1 cellular context compared by ENCODE assay signal in the genomic region with DNA sequence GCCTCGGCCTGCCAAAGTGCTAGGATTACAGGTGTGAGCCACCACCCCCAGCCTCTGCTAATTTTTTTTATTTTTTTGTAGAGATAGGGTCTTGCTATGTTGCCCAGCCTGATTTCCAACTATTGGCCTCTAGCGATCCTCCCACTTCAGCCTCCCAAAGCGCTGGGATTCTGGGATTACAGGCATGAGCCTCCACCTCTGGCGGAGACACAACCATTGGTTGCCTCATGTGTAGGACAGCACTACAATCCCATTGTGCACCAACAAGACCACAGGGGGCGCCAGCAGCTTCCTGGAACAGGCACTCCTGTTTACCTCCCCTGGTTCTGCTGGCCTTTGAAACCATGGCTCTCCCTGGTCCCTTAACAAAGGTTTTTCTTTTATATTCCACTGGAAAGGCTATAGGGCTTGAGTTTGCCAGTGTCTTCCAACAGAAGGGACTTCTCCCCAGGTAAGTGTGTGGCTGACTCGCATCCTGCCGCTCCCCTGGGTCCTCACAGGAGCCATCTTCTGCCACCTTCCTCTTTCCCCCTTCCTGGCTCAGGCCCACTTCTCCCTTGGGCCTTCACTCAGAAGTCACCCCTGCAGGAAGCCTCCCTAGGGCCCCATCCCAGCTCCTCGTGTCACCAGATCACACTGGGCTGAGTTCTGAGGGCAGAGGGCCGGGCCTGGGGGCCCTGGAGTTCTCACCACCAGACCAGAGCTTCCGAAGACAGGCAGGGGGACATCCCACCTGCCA.
TF ChIP-seq lines count a peak whose summit lies in the region.

No MANE protein-coding gene starts in this region.

TF ChIP-seq in GM12878, 131 proteins besides CTCF, POLR2A, EP300 and RAD21 (continued from another document and continues in another):
- TF ChIP-seq, protein P1, sequence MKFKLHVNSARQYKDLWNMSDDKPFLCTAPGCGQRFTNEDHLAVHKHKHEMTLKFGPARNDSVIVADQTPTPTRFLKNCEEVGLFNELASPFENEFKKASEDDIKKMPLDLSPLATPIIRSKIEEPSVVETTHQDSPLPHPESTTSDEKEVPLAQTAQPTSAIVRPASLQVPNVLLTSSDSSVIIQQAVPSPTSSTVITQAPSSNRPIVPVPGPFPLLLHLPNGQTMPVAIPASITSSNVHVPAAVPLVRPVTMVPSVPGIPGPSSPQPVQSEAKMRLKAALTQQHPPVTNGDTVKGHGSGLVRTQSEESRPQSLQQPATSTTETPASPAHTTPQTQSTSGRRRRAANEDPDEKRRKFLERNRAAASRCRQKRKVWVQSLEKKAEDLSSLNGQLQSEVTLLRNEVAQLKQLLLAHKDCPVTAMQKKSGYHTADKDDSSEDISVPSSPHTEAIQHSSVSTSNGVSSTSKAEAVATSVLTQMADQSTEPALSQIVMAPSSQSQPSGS (IDR thresholded peaks at IDR 0.05; ENCODE audit: low read length) = no peak
- TF ChIP-seq, protein P2, sequence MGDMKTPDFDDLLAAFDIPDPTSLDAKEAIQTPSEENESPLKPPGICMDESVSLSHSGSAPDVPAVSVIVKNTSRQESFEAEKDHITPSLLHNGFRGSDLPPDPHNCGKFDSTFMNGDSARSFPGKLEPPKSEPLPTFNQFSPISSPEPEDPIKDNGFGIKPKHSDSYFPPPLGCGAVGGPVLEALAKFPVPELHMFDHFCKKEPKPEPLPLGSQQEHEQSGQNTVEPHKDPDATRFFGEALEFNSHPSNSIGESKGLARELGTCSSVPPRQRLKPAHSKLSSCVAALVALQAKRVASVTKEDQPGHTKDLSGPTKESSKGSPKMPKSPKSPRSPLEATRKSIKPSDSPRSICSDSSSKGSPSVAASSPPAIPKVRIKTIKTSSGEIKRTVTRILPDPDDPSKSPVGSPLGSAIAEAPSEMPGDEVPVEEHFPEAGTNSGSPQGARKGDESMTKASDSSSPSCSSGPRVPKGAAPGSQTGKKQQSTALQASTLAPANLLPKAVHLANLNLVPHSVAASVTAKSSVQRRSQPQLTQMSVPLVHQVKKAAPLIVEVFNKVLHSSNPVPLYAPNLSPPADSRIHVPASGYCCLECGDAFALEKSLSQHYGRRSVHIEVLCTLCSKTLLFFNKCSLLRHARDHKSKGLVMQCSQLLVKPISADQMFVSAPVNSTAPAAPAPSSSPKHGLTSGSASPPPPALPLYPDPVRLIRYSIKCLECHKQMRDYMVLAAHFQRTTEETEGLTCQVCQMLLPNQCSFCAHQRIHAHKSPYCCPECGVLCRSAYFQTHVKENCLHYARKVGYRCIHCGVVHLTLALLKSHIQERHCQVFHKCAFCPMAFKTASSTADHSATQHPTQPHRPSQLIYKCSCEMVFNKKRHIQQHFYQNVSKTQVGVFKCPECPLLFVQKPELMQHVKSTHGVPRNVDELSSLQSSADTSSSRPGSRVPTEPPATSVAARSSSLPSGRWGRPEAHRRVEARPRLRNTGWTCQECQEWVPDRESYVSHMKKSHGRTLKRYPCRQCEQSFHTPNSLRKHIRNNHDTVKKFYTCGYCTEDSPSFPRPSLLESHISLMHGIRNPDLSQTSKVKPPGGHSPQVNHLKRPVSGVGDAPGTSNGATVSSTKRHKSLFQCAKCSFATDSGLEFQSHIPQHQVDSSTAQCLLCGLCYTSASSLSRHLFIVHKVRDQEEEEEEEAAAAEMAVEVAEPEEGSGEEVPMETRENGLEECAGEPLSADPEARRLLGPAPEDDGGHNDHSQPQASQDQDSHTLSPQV (IDR thresholded peaks at IDR 0.05) = 0 out of 2 replicates have a peak, but pooled peaks have one; percentile 6
- TF ChIP-seq, protein P3, sequence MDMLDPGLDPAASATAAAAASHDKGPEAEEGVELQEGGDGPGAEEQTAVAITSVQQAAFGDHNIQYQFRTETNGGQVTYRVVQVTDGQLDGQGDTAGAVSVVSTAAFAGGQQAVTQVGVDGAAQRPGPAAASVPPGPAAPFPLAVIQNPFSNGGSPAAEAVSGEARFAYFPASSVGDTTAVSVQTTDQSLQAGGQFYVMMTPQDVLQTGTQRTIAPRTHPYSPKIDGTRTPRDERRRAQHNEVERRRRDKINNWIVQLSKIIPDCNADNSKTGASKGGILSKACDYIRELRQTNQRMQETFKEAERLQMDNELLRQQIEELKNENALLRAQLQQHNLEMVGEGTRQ (IDR thresholded peaks at IDR 0.05; ENCODE audit: borderline replicate concordance, low read depth, low read length) = no peak
- TF ChIP-seq SREBF2 (IDR thresholded peaks at IDR 0.05; ENCODE audit: low read length) = no peak
- TF ChIP-seq HCFC1 (IDR thresholded peaks at IDR 0.05; ENCODE audit: low read length) = no peak
- TF ChIP-seq, protein P4, sequence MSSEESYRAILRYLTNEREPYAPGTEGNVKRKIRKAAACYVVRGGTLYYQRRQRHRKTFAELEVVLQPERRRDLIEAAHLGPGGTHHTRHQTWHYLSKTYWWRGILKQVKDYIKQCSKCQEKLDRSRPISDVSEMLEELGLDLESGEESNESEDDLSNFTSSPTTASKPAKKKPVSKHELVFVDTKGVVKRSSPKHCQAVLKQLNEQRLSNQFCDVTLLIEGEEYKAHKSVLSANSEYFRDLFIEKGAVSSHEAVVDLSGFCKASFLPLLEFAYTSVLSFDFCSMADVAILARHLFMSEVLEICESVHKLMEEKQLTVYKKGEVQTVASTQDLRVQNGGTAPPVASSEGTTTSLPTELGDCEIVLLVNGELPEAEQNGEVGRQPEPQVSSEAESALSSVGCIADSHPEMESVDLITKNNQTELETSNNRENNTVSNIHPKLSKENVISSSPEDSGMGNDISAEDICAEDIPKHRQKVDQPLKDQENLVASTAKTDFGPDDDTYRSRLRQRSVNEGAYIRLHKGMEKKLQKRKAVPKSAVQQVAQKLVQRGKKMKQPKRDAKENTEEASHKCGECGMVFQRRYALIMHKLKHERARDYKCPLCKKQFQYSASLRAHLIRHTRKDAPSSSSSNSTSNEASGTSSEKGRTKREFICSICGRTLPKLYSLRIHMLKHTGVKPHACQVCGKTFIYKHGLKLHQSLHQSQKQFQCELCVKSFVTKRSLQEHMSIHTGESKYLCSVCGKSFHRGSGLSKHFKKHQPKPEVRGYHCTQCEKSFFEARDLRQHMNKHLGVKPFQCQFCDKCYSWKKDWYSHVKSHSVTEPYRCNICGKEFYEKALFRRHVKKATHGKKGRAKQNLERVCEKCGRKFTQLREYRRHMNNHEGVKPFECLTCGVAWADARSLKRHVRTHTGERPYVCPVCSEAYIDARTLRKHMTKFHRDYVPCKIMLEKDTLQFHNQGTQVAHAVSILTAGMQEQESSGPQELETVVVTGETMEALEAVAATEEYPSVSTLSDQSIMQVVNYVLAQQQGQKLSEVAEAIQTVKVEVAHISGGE (CRISPR knock-in tag; IDR thresholded peaks at IDR 0.05) = no peak
- no peak for TF ChIP-seq WRNIP1 (IDR thresholded peaks at IDR 0.05; ENCODE audit: borderline replicate concordance, low read depth, low read length)
- TF ChIP-seq CHD1 (IDR thresholded peaks at IDR 0.05; ENCODE audit: low read depth, low read length) = no peak
- TF ChIP-seq MYB (IDR thresholded peaks at IDR 0.05; ENCODE audit: borderline replicate concordance, low read depth, low read length) = no peak
- TF ChIP-seq CBFB (IDR thresholded peaks at IDR 0.05; ENCODE audit: low read depth) = no peak
- no peak for TF ChIP-seq ZNF207 (IDR thresholded peaks at IDR 0.05; ENCODE audit: borderline replicate concordance)
- TF ChIP-seq, protein P5, sequence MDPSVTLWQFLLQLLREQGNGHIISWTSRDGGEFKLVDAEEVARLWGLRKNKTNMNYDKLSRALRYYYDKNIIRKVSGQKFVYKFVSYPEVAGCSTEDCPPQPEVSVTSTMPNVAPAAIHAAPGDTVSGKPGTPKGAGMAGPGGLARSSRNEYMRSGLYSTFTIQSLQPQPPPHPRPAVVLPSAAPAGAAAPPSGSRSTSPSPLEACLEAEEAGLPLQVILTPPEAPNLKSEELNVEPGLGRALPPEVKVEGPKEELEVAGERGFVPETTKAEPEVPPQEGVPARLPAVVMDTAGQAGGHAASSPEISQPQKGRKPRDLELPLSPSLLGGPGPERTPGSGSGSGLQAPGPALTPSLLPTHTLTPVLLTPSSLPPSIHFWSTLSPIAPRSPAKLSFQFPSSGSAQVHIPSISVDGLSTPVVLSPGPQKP (IDR thresholded peaks at IDR 0.05; ENCODE audit: low read depth, low read length) = no peak
- TF ChIP-seq, protein P6, sequence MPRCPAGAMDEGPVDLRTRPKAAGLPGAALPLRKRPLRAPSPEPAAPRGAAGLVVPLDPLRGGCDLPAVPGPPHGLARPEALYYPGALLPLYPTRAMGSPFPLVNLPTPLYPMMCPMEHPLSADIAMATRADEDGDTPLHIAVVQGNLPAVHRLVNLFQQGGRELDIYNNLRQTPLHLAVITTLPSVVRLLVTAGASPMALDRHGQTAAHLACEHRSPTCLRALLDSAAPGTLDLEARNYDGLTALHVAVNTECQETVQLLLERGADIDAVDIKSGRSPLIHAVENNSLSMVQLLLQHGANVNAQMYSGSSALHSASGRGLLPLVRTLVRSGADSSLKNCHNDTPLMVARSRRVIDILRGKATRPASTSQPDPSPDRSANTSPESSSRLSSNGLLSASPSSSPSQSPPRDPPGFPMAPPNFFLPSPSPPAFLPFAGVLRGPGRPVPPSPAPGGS (IDR thresholded peaks at IDR 0.05; ENCODE audit: borderline replicate concordance, insufficient read depth, low read depth, low read length, poor library complexity, severe bottlenecking) = no peak
- TF ChIP-seq EZH2 (IDR thresholded peaks at IDR 0.05; ENCODE audit: borderline replicate concordance, control insufficient read depth, low read depth, low read length) = no peak
- no peak for TF ChIP-seq SUPT20H (IDR thresholded peaks at IDR 0.05; ENCODE audit: borderline replicate concordance, control insufficient read depth, low read depth, low read length)
- no peak for TF ChIP-seq NR2F1 (conservative IDR thresholded peaks at IDR 0.05)
- TF ChIP-seq IRF4 (IDR thresholded peaks at IDR 0.05; ENCODE audit: low read depth, low read length) = 0 out of 2 replicates have a peak, but pooled peaks have one; percentile 28
- TF ChIP-seq CHD4 (IDR thresholded peaks at IDR 0.05) = no peak
- TF ChIP-seq, protein P7, sequence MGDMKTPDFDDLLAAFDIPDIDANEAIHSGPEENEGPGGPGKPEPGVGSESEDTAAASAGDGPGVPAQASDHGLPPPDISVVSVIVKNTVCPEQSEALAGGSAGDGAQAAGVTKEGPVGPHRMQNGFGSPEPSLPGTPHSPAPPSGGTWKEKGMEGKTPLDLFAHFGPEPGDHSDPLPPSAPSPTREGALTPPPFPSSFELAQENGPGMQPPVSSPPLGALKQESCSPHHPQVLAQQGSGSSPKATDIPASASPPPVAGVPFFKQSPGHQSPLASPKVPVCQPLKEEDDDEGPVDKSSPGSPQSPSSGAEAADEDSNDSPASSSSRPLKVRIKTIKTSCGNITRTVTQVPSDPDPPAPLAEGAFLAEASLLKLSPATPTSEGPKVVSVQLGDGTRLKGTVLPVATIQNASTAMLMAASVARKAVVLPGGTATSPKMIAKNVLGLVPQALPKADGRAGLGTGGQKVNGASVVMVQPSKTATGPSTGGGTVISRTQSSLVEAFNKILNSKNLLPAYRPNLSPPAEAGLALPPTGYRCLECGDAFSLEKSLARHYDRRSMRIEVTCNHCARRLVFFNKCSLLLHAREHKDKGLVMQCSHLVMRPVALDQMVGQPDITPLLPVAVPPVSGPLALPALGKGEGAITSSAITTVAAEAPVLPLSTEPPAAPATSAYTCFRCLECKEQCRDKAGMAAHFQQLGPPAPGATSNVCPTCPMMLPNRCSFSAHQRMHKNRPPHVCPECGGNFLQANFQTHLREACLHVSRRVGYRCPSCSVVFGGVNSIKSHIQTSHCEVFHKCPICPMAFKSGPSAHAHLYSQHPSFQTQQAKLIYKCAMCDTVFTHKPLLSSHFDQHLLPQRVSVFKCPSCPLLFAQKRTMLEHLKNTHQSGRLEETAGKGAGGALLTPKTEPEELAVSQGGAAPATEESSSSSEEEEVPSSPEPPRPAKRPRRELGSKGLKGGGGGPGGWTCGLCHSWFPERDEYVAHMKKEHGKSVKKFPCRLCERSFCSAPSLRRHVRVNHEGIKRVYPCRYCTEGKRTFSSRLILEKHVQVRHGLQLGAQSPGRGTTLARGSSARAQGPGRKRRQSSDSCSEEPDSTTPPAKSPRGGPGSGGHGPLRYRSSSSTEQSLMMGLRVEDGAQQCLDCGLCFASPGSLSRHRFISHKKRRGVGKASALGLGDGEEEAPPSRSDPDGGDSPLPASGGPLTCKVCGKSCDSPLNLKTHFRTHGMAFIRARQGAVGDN (IDR thresholded peaks at IDR 0.05) = peak; percentile 85
- TF ChIP-seq, protein P8, sequence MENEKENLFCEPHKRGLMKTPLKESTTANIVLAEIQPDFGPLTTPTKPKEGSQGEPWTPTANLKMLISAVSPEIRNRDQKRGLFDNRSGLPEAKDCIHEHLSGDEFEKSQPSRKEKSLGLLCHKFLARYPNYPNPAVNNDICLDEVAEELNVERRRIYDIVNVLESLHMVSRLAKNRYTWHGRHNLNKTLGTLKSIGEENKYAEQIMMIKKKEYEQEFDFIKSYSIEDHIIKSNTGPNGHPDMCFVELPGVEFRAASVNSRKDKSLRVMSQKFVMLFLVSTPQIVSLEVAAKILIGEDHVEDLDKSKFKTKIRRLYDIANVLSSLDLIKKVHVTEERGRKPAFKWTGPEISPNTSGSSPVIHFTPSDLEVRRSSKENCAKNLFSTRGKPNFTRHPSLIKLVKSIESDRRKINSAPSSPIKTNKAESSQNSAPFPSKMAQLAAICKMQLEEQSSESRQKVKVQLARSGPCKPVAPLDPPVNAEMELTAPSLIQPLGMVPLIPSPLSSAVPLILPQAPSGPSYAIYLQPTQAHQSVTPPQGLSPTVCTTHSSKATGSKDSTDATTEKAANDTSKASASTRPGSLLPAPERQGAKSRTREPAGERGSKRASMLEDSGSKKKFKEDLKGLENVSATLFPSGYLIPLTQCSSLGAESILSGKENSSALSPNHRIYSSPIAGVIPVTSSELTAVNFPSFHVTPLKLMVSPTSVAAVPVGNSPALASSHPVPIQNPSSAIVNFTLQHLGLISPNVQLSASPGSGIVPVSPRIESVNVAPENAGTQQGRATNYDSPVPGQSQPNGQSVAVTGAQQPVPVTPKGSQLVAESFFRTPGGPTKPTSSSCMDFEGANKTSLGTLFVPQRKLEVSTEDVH (IDR thresholded peaks at IDR 0.05; ENCODE audit: low read depth, partially characterized antibody) = no peak
- peak; percentile 66; the same call in 1 of the 2 replicates for TF ChIP-seq YY1 (IDR thresholded peaks at IDR 0.05; ENCODE audit: low read depth, low read length)
- no peak for TF ChIP-seq ZNF622 (IDR thresholded peaks at IDR 0.05)
- TF ChIP-seq, protein P9, sequence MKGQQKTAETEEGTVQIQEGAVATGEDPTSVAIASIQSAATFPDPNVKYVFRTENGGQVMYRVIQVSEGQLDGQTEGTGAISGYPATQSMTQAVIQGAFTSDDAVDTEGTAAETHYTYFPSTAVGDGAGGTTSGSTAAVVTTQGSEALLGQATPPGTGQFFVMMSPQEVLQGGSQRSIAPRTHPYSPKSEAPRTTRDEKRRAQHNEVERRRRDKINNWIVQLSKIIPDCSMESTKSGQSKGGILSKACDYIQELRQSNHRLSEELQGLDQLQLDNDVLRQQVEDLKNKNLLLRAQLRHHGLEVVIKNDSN (IDR thresholded peaks at IDR 0.05; ENCODE audit: borderline replicate concordance, extremely low read length, insufficient read depth, low read depth, low read length) = no peak
- TF ChIP-seq JUNB (IDR thresholded peaks at IDR 0.05) = no peak
- no peak for TF ChIP-seq SMAD1 (IDR thresholded peaks at IDR 0.05; ENCODE audit: low read depth, partially characterized antibody)
- no peak for TF ChIP-seq SMAD5 (IDR thresholded peaks at IDR 0.05; ENCODE audit: low read depth)
- peak; percentile 83 for TF ChIP-seq IKZF1 (conservative IDR thresholded peaks at IDR 0.05)
- TF ChIP-seq SIN3A (IDR thresholded peaks at IDR 0.05; ENCODE audit: low read depth, low read length) = no peak
- TF ChIP-seq, protein P10, sequence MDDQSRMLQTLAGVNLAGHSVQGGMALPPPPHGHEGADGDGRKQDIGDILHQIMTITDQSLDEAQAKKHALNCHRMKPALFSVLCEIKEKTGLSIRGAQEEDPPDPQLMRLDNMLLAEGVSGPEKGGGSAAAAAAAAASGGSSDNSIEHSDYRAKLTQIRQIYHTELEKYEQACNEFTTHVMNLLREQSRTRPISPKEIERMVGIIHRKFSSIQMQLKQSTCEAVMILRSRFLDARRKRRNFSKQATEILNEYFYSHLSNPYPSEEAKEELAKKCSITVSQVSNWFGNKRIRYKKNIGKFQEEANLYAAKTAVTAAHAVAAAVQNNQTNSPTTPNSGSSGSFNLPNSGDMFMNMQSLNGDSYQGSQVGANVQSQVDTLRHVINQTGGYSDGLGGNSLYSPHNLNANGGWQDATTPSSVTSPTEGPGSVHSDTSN (IDR thresholded peaks at IDR 0.05; ENCODE audit: insufficient replicate concordance, low read depth, low read length) = no peak
